In the genomic region with DNA sequence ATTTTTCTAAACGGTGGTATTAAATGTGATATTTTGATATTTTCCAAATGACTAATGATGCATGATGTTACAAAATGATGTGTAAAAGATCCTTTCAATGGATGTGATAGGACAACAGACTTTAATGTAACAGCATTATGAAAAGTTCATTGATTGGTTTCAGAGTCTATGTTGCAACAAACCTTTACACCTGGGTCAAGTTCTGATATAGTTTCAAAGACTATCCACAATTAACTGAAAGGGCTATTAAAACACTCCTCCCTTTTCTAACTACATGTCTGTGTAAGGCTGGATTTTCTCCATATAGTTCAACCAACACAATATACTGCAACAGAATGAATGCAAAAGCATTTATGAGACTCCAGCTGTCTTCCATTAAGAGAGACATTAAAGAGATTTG, we compare ENCODE assay signal across 8 cellular contexts.
"Had no signal": no experiment of that assay in that cellular context is flagged by ENCODE, and none has a peak within 500 bp of the region (broad histone marks: within the 10 kb centered on the region; RNA-seq: fewer than 3 reads in every experiment).

No MANE protein-coding gene starts in this region.

- FAIRE-seq: H1, H54, K562 had no signal

- H3K27ac ChIP-seq: HL-60 had no signal

- ATAC-seq: GM23338, K562 had no signal

- H3K4me2 ChIP-seq: GM23338 had no signal

- H2AFZ ChIP-seq: GM23338 had no signal

- H3K4me3 ChIP-seq: GM23338, K562 had no signal

- DNase-seq: H9, HCEC 1CT, IMR-90 had no signal
